ENCODE assay signal across 1 cellular context in genomic region chr5:75616961-75617660, GRCh38.
TF ChIP-seq lines count a peak whose summit lies in the region.

No MANE protein-coding gene starts in this region.

TF ChIP-seq in GM23338, 12 proteins besides CTCF, POLR2A, EP300 and RAD21 (continued from another document):
- TF ChIP-seq, protein P1, sequence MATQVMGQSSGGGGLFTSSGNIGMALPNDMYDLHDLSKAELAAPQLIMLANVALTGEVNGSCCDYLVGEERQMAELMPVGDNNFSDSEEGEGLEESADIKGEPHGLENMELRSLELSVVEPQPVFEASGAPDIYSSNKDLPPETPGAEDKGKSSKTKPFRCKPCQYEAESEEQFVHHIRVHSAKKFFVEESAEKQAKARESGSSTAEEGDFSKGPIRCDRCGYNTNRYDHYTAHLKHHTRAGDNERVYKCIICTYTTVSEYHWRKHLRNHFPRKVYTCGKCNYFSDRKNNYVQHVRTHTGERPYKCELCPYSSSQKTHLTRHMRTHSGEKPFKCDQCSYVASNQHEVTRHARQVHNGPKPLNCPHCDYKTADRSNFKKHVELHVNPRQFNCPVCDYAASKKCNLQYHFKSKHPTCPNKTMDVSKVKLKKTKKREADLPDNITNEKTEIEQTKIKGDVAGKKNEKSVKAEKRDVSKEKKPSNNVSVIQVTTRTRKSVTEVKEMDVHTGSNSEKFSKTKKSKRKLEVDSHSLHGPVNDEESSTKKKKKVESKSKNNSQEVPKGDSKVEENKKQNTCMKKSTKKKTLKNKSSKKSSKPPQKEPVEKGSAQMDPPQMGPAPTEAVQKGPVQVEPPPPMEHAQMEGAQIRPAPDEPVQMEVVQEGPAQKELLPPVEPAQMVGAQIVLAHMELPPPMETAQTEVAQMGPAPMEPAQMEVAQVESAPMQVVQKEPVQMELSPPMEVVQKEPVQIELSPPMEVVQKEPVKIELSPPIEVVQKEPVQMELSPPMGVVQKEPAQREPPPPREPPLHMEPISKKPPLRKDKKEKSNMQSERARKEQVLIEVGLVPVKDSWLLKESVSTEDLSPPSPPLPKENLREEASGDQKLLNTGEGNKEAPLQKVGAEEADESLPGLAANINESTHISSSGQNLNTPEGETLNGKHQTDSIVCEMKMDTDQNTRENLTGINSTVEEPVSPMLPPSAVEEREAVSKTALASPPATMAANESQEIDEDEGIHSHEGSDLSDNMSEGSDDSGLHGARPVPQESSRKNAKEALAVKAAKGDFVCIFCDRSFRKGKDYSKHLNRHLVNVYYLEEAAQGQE (IDR thresholded peaks at IDR 0.05; ENCODE audit: unreplicated experiment): no peak
- no peak for TF ChIP-seq JUNB (IDR thresholded peaks at IDR 0.05; ENCODE audit: unreplicated experiment)
